Comparison of ENCODE assay signal across 10 cellular contexts in the genomic region with DNA sequence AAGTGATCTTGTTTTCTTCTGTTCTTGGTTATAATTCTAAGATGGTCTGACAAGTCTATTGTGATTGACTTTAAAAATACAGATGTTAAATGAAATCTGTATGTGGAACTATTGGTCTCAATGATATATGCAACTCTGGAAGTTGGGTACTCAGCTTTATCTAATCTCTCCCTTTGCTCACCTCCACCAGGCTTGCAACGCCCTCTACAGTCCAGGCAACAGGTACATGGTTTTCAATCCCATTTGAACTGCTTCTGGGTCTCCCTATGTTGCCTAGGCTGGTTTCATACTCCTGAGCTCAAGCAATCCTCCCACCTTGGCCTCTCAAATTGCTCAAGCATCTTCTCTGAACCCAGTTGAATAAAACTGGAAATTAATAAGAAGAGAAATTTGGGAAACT. TPM values are rescaled to one million over a fixed set of nuclear protein-coding genes. Genes with fewer than 3 reads are reported as not detected.
A peak's percentile ranks its signal among the peaks of the same experiment; 100 is the strongest.
DNase-seq lines count a peak whose midpoint lies in the region; ATAC-seq and TF ChIP-seq lines count a peak whose summit lies in the region.
"Had no signal": no experiment of that assay in that cellular context is flagged by ENCODE, and none has a peak within 500 bp of the region (broad histone marks: within the 10 kb centered on the region; RNA-seq: fewer than 3 reads in every experiment).

No MANE protein-coding gene starts in this region.

- H3K4me1 ChIP-seq in right cardiac atrium (ENCODE audit: control insufficient read depth, insufficient read depth, low read length) = no peaks in the 10 kb centered on the region

- POLR2A ChIA-PET in activated CD4-positive, alpha-beta memory T cell treated with anti-CD3 and anti-CD28 coated beads for 36 hours (lab: Charles Lee) = no interaction called here

- WGBS in right cardiac atrium = 2% methylated on average over 1 of the region's 1 CpG

- CTCF ChIA-PET in activated CD4-positive, alpha-beta memory T cell treated with anti-CD3 and anti-CD28 coated beads for 36 hours (lab: Charles Lee) = interaction anchor here (0.5 to 1.7 kb wide), 15 partner anchors 9 to 279 kb away, joined by 3 to 12 read pairs (median 4); a partner anchor contains a TSS

- intact Hi-C loops in activated CD4-positive, alpha-beta memory T cell treated with anti-CD3 and anti-CD28 coated beads for 36 hours (cut with micrococcal nuclease) = loop anchor here (1.0 to 10.0 kb wide), 3 partner anchors 260 to 447 kb away; no protein-coding TSS in a partner anchor
- intact Hi-C loops in right cardiac atrium (cut with DNase I) = no loop called here

- peaks cover 6% of the 10 kb centered on the region for H3K4me1 Mint-ChIP-seq in activated CD4-positive, alpha-beta memory T cell treated with anti-CD3 and anti-CD28 coated beads for 36 hours (ENCODE audit: low read depth)

- H3K9me3 ChIP-seq in right cardiac atrium (ENCODE audit: control insufficient read depth, low read length) = no peaks in the 10 kb centered on the region

- H3K9me3 Mint-ChIP-seq in activated CD4-positive, alpha-beta memory T cell treated with anti-CD3 and anti-CD28 coated beads for 36 hours = no peaks in the 10 kb centered on the region

- no peak overlapping the region for H3K4me3 ChIP-seq in right cardiac atrium (ENCODE audit: low read length)
- H3K4me3 ChIP-seq: skin epidermis had no signal

- TF ChIP-seq CTCF in C4-2B (conservative IDR thresholded peaks at IDR 0.05) = peak; percentile 78

- H3K4me3 Mint-ChIP-seq in activated CD4-positive, alpha-beta memory T cell treated with anti-CD3 and anti-CD28 coated beads for 36 hours = no peak overlapping the region
- H3K4me3 Mint-ChIP-seq: activated naive CD8-positive, alpha-beta T cell had no signal

- peaks cover 9% of the 10 kb centered on the region for H3K27me3 Mint-ChIP-seq in activated CD4-positive, alpha-beta memory T cell treated with anti-CD3 and anti-CD28 coated beads for 36 hours

- DNase-seq in HT-29 (ENCODE audit: low spot score) (peak; percentile 26), right cardiac atrium (peak in 2 of 3 donors; percentile 33 to 41), NCI-H1048 (lab: John Stamatoyannopoulos, UW) (no peak), CD1c-positive myeloid dendritic cell (ENCODE audit: extremely low spot score) (no peak), inferior parietal cortex (ENCODE audit: extremely low spot score) (no peak)
- DNase-seq in activated CD4-positive, alpha-beta memory T cell treated with anti-CD3 and anti-CD28 coated beads for 36 hours = peak; percentile 65
- peak; percentile 15 to 25 for DNase-seq in stimulated activated CD8-positive, alpha-beta memory T cell treated with anti-CD3 and anti-CD28 coated beads, Interleukin-4, amount 100 ng/mL, for 4 hours (ENCODE audit: low read depth in 2 of 2, low spot score in 1 of 2)

- ATAC-seq in right cardiac atrium = no peak

- H3K27ac ChIP-seq in C4-2B = no peak overlapping the region
- no peak overlapping the region for H3K27ac ChIP-seq in right cardiac atrium (ENCODE audit: low read length)
- H3K27ac ChIP-seq: skin epidermis had no signal

- H3K27me3 ChIP-seq in right cardiac atrium (ENCODE audit: control insufficient read depth, insufficient read depth) = no peaks in the 10 kb centered on the region

- H3K27ac Mint-ChIP-seq in activated CD4-positive, alpha-beta memory T cell treated with anti-CD3 and anti-CD28 coated beads for 36 hours = no peak overlapping the region
- H3K27ac Mint-ChIP-seq: activated naive CD8-positive, alpha-beta T cell had no signal

- no peaks in the 10 kb centered on the region for H3K36me3 Mint-ChIP-seq in activated CD4-positive, alpha-beta memory T cell treated with anti-CD3 and anti-CD28 coated beads for 36 hours
- H3K36me3 Mint-ChIP-seq: activated naive CD8-positive, alpha-beta T cell had no signal

RNA-seq across cellular contexts. Expression of a gene that starts 25.6 kb away (rescaled TPM):
- total RNA-seq in HT-29 (2014; rRNA removed; shearing (Covaris generic)) = not detected in 2 replicates
- 10 to 100 TPM in 1 of 2 experiments, 1 to 10 TPM in 1; 9.7 to 10.1 TPM for total RNA-seq in activated CD4-positive, alpha-beta memory T cell treated with anti-CD3 and anti-CD28 coated beads for 36 hours
- 10 to 100 TPM in 3 of 4 donors, 1 to 10 TPM in 1; 5.7 to 15.0 (median 14.8) TPM for total RNA-seq in right cardiac atrium
- polyA plus RNA-seq in right cardiac atrium = 19.8 TPM

RNA-seq across cellular contexts. Expression of a gene that starts 49.2 kb away (rescaled TPM):
- not detected in 2 replicates for total RNA-seq in HT-29 (2014; rRNA removed; shearing (Covaris generic))
- not detected for total RNA-seq in activated CD4-positive, alpha-beta memory T cell treated with anti-CD3 and anti-CD28 coated beads for 36 hours
- total RNA-seq in right cardiac atrium = 1 to 10 TPM in 1 of 4 donors, under 1 TPM in 2, not detected in 1; 0.34 to 2.8 (median 0.45) TPM
- polyA plus RNA-seq in right cardiac atrium = not detected

RNA-seq across cellular contexts. Expression of a gene that starts 54.8 kb away (rescaled TPM):
- not detected in 2 replicates for total RNA-seq in HT-29 (2014; rRNA removed; shearing (Covaris generic))
- 1 to 10 TPM in 1 of 2 experiments, under 1 TPM in 1; 0.97 to 1.4 TPM for total RNA-seq in activated CD4-positive, alpha-beta memory T cell treated with anti-CD3 and anti-CD28 coated beads for 36 hours
- total RNA-seq in right cardiac atrium = 10 to 100 TPM in 2 of 4 donors, 1 to 10 TPM in 2; 6.5 to 18.4 (median 8.9) TPM
- polyA plus RNA-seq in right cardiac atrium = 6.0 TPM

Comparison
In these comparisons a context has a peak if more than half of its experiments do, and no peak if none do; other contexts are left out.
1. DNase-seq: peak in HT-29 (single experiment), activated CD4-positive, alpha-beta memory T cell treated with anti-CD3 and anti-CD28 coated beads for 36 hours (single experiment), right cardiac atrium (2 of 3) and stimulated activated CD8-positive, alpha-beta memory T cell treated with anti-CD3 and anti-CD28 coated beads, Interleukin-4, amount 100 ng/mL, for 4 hours (2 of 2); none in NCI-H1048 (single experiment), CD1c-positive myeloid dendritic cell (single experiment) and inferior parietal cortex (single experiment).